22 cellular contexts compared by ENCODE assay signal in the genomic region with DNA sequence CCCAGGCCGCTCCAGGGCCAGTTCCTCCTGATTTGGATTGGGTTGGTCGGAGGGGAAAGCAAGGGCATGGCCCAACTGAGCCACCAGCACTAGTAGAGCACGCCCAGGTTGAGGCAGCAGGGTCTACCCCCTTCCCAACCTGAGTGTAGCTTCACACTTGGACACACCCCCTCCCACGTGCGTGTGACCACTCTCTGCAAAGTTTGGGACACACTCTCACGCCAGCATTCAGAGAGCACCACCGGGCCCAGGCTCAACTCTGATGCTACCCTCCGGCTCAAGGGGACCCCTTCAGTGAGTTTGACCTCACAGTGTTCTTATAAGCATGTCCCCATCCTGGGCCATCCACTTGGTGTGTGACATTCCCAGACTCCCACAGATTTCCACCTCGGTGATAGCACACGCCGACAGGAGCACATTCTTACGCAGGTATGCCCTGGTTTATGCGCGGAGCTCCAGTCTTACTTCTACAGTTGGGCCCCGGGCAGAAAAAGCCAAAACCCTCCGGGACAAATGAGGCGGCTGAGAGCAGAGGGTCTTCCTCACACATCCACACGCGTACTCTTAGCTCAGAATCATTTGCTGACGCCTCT. TPM values are rescaled to one million over a fixed set of nuclear protein-coding genes. Genes with fewer than 3 reads are reported as not detected.
DNase-seq lines count a peak whose midpoint lies in the region; ATAC-seq, FAIRE-seq and TF ChIP-seq lines count a peak whose summit lies in the region.
"Had no signal": no experiment of that assay in that cellular context is flagged by ENCODE, and none has a peak within 500 bp of the region (broad histone marks: within the 10 kb centered on the region; RNA-seq: fewer than 3 reads in every experiment).

No MANE protein-coding gene starts in this region.

- no peaks in the 10 kb centered on the region for H3K36me3 Mint-ChIP-seq in CD4-positive, alpha-beta T cell (ENCODE audit: low read depth)
- H3K36me3 Mint-ChIP-seq in astrocyte (ENCODE audit: low read depth, unreplicated experiment) (peaks cover 3% of the 10 kb centered on the region), neural progenitor cell (no peaks in the 10 kb centered on the region)

- H3K4me1 Mint-ChIP-seq in CD4-positive, alpha-beta T cell (ENCODE audit: low read depth): peaks cover 43% of the 10 kb centered on the region
- H3K4me1 Mint-ChIP-seq in astrocyte (ENCODE audit: low read depth, unreplicated experiment): peaks cover 3% of the 10 kb centered on the region
- peaks cover 46% of the 10 kb centered on the region for H3K4me1 Mint-ChIP-seq in neural progenitor cell

- peaks cover 31% of the 10 kb centered on the region for H4K20me1 ChIP-seq in astrocyte (ENCODE audit: insufficient read depth, low read length)
- peaks cover 92% of the 10 kb centered on the region for H4K20me1 ChIP-seq in neural progenitor cell (ENCODE audit: low read depth)

- peaks cover 30% of the 10 kb centered on the region for H3F3A ChIP-seq in neural progenitor cell (ENCODE audit: low read depth)

- H3K79me2 ChIP-seq in astrocyte (ENCODE audit: insufficient read depth, low read length) (peaks cover 13% of the 10 kb centered on the region), neural progenitor cell (ENCODE audit: low read depth) (no peaks in the 10 kb centered on the region)

- H3K4me3 Mint-ChIP-seq in CD4-positive, alpha-beta T cell: peak overlapping the region; percentile 30
- H3K4me3 Mint-ChIP-seq in astrocyte (ENCODE audit: unreplicated experiment) (no peak overlapping the region), neural progenitor cell (peak overlapping the region; percentile 64)

- peaks cover 98% of the 10 kb centered on the region for H3K27me3 ChIP-seq in CD4-positive, alpha-beta T cell (ENCODE audit: control insufficient read depth, insufficient read depth, low read length)
- H3K27me3 ChIP-seq in astrocyte (ENCODE audit: insufficient read depth, low read length): peaks cover 93% of the 10 kb centered on the region
- peaks cover 100% of the 10 kb centered on the region for H3K27me3 ChIP-seq in neural progenitor cell
- H3K27me3 ChIP-seq in transverse colon: peaks cover 100% of the 10 kb centered on the region

- H3K27ac Mint-ChIP-seq in CD4-positive, alpha-beta T cell: no peak overlapping the region
- peak overlapping the region; percentile 41 for H3K27ac Mint-ChIP-seq in astrocyte (ENCODE audit: unreplicated experiment)
- no peak overlapping the region for H3K27ac Mint-ChIP-seq in neural progenitor cell

- no peak overlapping the region for H3K27ac ChIP-seq in CD4-positive, alpha-beta T cell (ENCODE audit: low read depth, low read length)
- H3K27ac ChIP-seq in astrocyte (ENCODE audit: low read depth, low read length) (no peak overlapping the region), neural progenitor cell (no peak overlapping the region), transverse colon (no peak overlapping the region)
- H3K27ac ChIP-seq: 22Rv1, foreskin keratinocyte, RWPE1, upper lobe of left lung had no signal

- no peaks in the 10 kb centered on the region for H3K9me3 Mint-ChIP-seq in CD4-positive, alpha-beta T cell
- H3K9me3 Mint-ChIP-seq in astrocyte (ENCODE audit: unreplicated experiment): peaks cover 39% of the 10 kb centered on the region
- H3K9me3 Mint-ChIP-seq in neural progenitor cell: peaks cover 2% of the 10 kb centered on the region

- H3K4me2 ChIP-seq in astrocyte (ENCODE audit: low read length) (no peak overlapping the region), neural progenitor cell (no peak overlapping the region)

- TF ChIP-seq EP300 in transverse colon (IDR thresholded peaks at IDR 0.05; ENCODE audit: low read depth): no peak

- H3K9me3 ChIP-seq in CD4-positive, alpha-beta T cell (ENCODE audit: control insufficient read depth, low read length): no peaks in the 10 kb centered on the region
- H3K9me3 ChIP-seq in astrocyte (ENCODE audit: insufficient read depth, low read depth, low read length): no peaks in the 10 kb centered on the region
- H3K9me3 ChIP-seq in neural progenitor cell (ENCODE audit: low read depth): no peaks in the 10 kb centered on the region
- H3K9me3 ChIP-seq in transverse colon: no peaks in the 10 kb centered on the region
- H3K9me3 ChIP-seq: MG63, upper lobe of left lung had no signal

- in situ Hi-C loops in transverse colon (cut with MboI; ENCODE audit: low pct_ligation_motif_present in 1 of 4, low pct_unique_long_range_greater_than_20kb in 1 of 4, low sequenced_read_pairs in 3 of 4): no loop called here

- POLR2A ChIA-PET in CD4-positive, alpha-beta T cell (lab: Charles Lee): interaction anchor here (0.8 kb wide), 1 partner anchor 14 kb away, joined by 3 read pairs; no protein-coding TSS in a partner anchor

- TF ChIP-seq CTCF in CD4-positive, alpha-beta T cell (IDR thresholded peaks at IDR 0.05): no peak
- TF ChIP-seq CTCF in astrocyte (IDR thresholded peaks at IDR 0.05; ENCODE audit: insufficient read depth, low read depth, low read length): no peak
- TF ChIP-seq CTCF in neural progenitor cell (IDR thresholded peaks at IDR 0.05): no peak
- no peak for TF ChIP-seq CTCF in transverse colon (IDR thresholded peaks at IDR 0.05)

- H2AFZ ChIP-seq in astrocyte (ENCODE audit: low read depth, low read length): no peak overlapping the region
- no peak overlapping the region for H2AFZ ChIP-seq in neural progenitor cell (replicated peaks)

- DNase-seq in DMS53 (lab: John Stamatoyannopoulos, UW) (peak; percentile 44), DMS53 treated with DMSO at 0.1 percent for 48 hours (lab: John Stamatoyannopoulos, UW; ENCODE audit: unreplicated experiment) (no peak), astrocyte (ENCODE audit: low read depth) (no peak), neural progenitor cell (ENCODE audit: low spot score) (peak; percentile 34), transverse colon (no peak), NCI-H2107 treated with DMSO at 0.1 percent for 48 hours (lab: John Stamatoyannopoulos, UW; ENCODE audit: unreplicated experiment) (no peak)
- DNase-seq in CD4-positive, alpha-beta T cell: no peak
- DNase-seq: activated CD4-positive, CD25-positive, alpha-beta regulatory T cell; caudate nucleus; foreskin keratinocyte; hippocampal formation; kidney; mammary epithelial cell; MG63; NCI-H1417 treated with DMSO at 0.1 percent for 48 hours had no signal

- H3K4me3 ChIP-seq in astrocyte (ENCODE audit: insufficient read depth, low read depth, low read length): no peak overlapping the region
- H3K4me3 ChIP-seq in neural progenitor cell: no peak overlapping the region
- H3K4me3 ChIP-seq in transverse colon: no peak overlapping the region
- H3K4me3 ChIP-seq: MG63, upper lobe of left lung had no signal

- intact Hi-C loops in CD4-positive, alpha-beta T cell (cut with DNase I, micrococcal nuclease): no loop called here
- intact Hi-C loops in transverse colon (cut with DNase I; ENCODE audit: low total_unique reads): no loop called here

- H3K4me1 ChIP-seq in astrocyte (ENCODE audit: insufficient read depth, low read length): peaks cover 8% of the 10 kb centered on the region
- peaks cover 37% of the 10 kb centered on the region for H3K4me1 ChIP-seq in neural progenitor cell
- peaks cover 16 to 54% (median 34%) of the 10 kb centered on the region in 4 donors for H3K4me1 ChIP-seq in transverse colon

- CTCF ChIA-PET in CD4-positive, alpha-beta T cell (lab: Charles Lee): no interaction called here

- peaks cover 94% of the 10 kb centered on the region for H3K27me3 Mint-ChIP-seq in CD4-positive, alpha-beta T cell
- H3K27me3 Mint-ChIP-seq in astrocyte (ENCODE audit: low read depth, unreplicated experiment): peaks cover 88% of the 10 kb centered on the region
- peaks cover 96% of the 10 kb centered on the region for H3K27me3 Mint-ChIP-seq in neural progenitor cell (ENCODE audit: insufficient read depth, low read depth)

- WGBS in transverse colon (ENCODE audit: low coverage in 1 of 2), 2 donors: 14% methylated on average over 19 of the region's 20 CpGs; no CpG with 5 or more reads in 1 of the 2 donors

- FAIRE-seq in astrocyte (lab: Jason Lieb, UNC): no peak
- FAIRE-seq: kidney had no signal

- no peak for TF ChIP-seq POLR2A in transverse colon (IDR thresholded peaks at IDR 0.05)

- ATAC-seq in CD4-positive, alpha-beta T cell (ENCODE audit: poor library complexity): no peak
- no peak for ATAC-seq in GM21619 (IDR thresholded peaks at IDR 0.05; ENCODE audit: unreplicated experiment)

- H3K9ac ChIP-seq in astrocyte (ENCODE audit: low read length): no peak overlapping the region
- H3K9ac ChIP-seq in neural progenitor cell: no peak overlapping the region

- no peaks in the 10 kb centered on the region for H3K36me3 ChIP-seq in astrocyte (ENCODE audit: insufficient read depth, low read length)
- no peaks in the 10 kb centered on the region for H3K36me3 ChIP-seq in neural progenitor cell
- no peaks in the 10 kb centered on the region for H3K36me3 ChIP-seq in transverse colon
- H3K36me3 ChIP-seq: MG63, upper lobe of left lung had no signal

RNA-seq across cellular contexts. Expression of a gene that starts 3.0 kb away (rescaled TPM):
- not detected for total RNA-seq in CD4-positive, alpha-beta T cell
- total RNA-seq in astrocyte (not detected in 2 replicates), neural progenitor cell (ENCODE audit: low replicate concordance) (0.46 TPM in 1 of 2 replicates, not detected in the other), transverse colon (not detected)
- total RNA-seq: epithelial cell of proximal tubule, foreskin keratinocyte, G401, kidney, posterior vena cava had no signal

Comparison
In these comparisons a context has a peak if more than half of its experiments do, and no peak if none do; other contexts are left out.
1. DNase-seq: peak in DMS53 (single experiment) and neural progenitor cell (single experiment); none in DMS53 treated with DMSO at 0.1 percent for 48 hours (single experiment), CD4-positive, alpha-beta T cell (0 of 10), astrocyte (single experiment), transverse colon (single experiment) and NCI-H2107 treated with DMSO at 0.1 percent for 48 hours (single experiment).